1 cellular context compared by ENCODE assay signal in genomic region chr2:219245148-219245898, GRCh38.
A peak's percentile ranks its signal among the peaks of the same experiment; 100 is the strongest.
TF ChIP-seq lines count a peak whose summit lies in the region.

Gene GLB1L, minus strand, starts transcription at chr2:219245444. Its CDS starts 1,871 bp downstream, at chr2:219243573.
Gene STK16, plus strand, starts transcription at chr2:219245479. Its CDS starts 521 bp downstream, at chr2:219246000.

TF ChIP-seq in K562, 482 proteins besides CTCF, POLR2A, EP300 and RAD21 (continued from another document and continues in another):
- TF ChIP-seq ARID4B (CRISPR knock-in tag; IDR thresholded peaks at IDR 0.05) = peak; percentile 78
- peak in 1 of 2 experiments; percentile 89; a peak in 3 of 4 replicates for TF ChIP-seq MLLT1 (IDR thresholded peaks at IDR 0.05)
- no peak for TF ChIP-seq TCF7L2 (IDR thresholded peaks at IDR 0.05; ENCODE audit: low read depth, low read length)
- no peak for TF ChIP-seq SLC30A9 (CRISPR knock-in tag; IDR thresholded peaks at IDR 0.05)
- TF ChIP-seq ZC3H8 (IDR thresholded peaks at IDR 0.05) = no peak
- TF ChIP-seq RFX1 (IDR thresholded peaks at IDR 0.05) = peak; percentile 88
- TF ChIP-seq PBX2 (CRISPR knock-in tag; IDR thresholded peaks at IDR 0.05; ENCODE audit: low read depth) = no peak
- TF ChIP-seq PBX2 (tag; conservative IDR thresholded peaks at IDR 0.05; ENCODE audit: low read depth) = no peak
- no peak for TF ChIP-seq RNF2 (IDR thresholded peaks at IDR 0.05)
- TF ChIP-seq NBN (IDR thresholded peaks at IDR 0.05; ENCODE audit: low read depth) = peak; percentile 43; the same call in 1 of the 2 replicates
- TF ChIP-seq ZNF589 (CRISPR knock-in tag; IDR thresholded peaks at IDR 0.05; ENCODE audit: low read depth) = no peak
- TF ChIP-seq ZNF644 (tag; IDR thresholded peaks at IDR 0.05; ENCODE audit: low read depth) = no peak
- TF ChIP-seq FOXK2 (conservative IDR thresholded peaks at IDR 0.05 in 1 of 2, IDR thresholded peaks at IDR 0.05 in 1 of 2; ENCODE audit: low read depth in 2 of 2) = peak; percentile 14 to 25; a peak in 1 of 4 replicates
- TF ChIP-seq ZNF717 (CRISPR knock-in tag; IDR thresholded peaks at IDR 0.05) = no peak
- TF ChIP-seq TFAM (CRISPR knock-in tag; conservative IDR thresholded peaks at IDR 0.05) = no peak
- no peak for TF ChIP-seq NONO (IDR thresholded peaks at IDR 0.05; ENCODE audit: low read depth in 2 of 2, low read length in 1 of 2)
- TF ChIP-seq CC2D1A (IDR thresholded peaks at IDR 0.05) = no peak
- TF ChIP-seq SAFB2 (IDR thresholded peaks at IDR 0.05; ENCODE audit: borderline replicate concordance, low read depth, low read length, severe bottlenecking) = no peak
- no peak for TF ChIP-seq NR0B1 (IDR thresholded peaks at IDR 0.05; ENCODE audit: partially characterized antibody)
- TF ChIP-seq ZNF143 (CRISPR knock-in tag; IDR thresholded peaks at IDR 0.05) = no peak
- TF ChIP-seq PRPF4 (IDR thresholded peaks at IDR 0.05; ENCODE audit: insufficient read depth, low read depth, low read length, poor library complexity, severe bottlenecking) = no peak
- 0 out of 2 replicates have a peak, but pooled peaks have one; percentile 27 for TF ChIP-seq NFRKB (IDR thresholded peaks at IDR 0.05; ENCODE audit: low read depth)
- no peak for TF ChIP-seq ZNF518B (CRISPR knock-in tag; IDR thresholded peaks at IDR 0.05)
- TF ChIP-seq PTRF (tag; IDR thresholded peaks at IDR 0.05) = no peak
- no peak for TF ChIP-seq NFIX (CRISPR knock-in tag; IDR thresholded peaks at IDR 0.05; ENCODE audit: low read depth)
- no peak for TF ChIP-seq ZNF586 (CRISPR knock-in tag; conservative IDR thresholded peaks at IDR 0.05)
- TF ChIP-seq L3MBTL2 (IDR thresholded peaks at IDR 0.05) = peak; percentile 56
- no peak for TF ChIP-seq NFE2 (IDR thresholded peaks at IDR 0.05; ENCODE audit: low read depth)
- TF ChIP-seq AFF1 (IDR thresholded peaks at IDR 0.05; ENCODE audit: low read depth in 1 of 2, partially characterized antibody in 2 of 2) = no peak
- TF ChIP-seq CHAMP1 (IDR thresholded peaks at IDR 0.05) = no peak
- no peak for TF ChIP-seq NFE2L1 (tag; IDR thresholded peaks at IDR 0.05; ENCODE audit: borderline replicate concordance, low read depth)
- TF ChIP-seq ZNF695 (CRISPR knock-in tag; IDR thresholded peaks at IDR 0.05) = no peak
- TF ChIP-seq NFATC3 (IDR thresholded peaks at IDR 0.05) = no peak
- no peak for TF ChIP-seq U2AF1 (optimal IDR thresholded peaks at IDR 0.05; ENCODE audit: low read depth, low read length)
- no peak for TF ChIP-seq ASH1L (IDR thresholded peaks at IDR 0.05; ENCODE audit: borderline replicate concordance, low read depth, partially characterized antibody)
- TF ChIP-seq NCOA2 (IDR thresholded peaks at IDR 0.05; ENCODE audit: partially characterized antibody in 2 of 2) = no peak
- no peak for TF ChIP-seq ZBTB34 (CRISPR knock-in tag; IDR thresholded peaks at IDR 0.05)
